In genomic region chr7:138738551-138739335, GRCh38 we compare ENCODE assay signal across 8 cellular contexts. TPM values are rescaled to one million over a fixed set of nuclear protein-coding genes. Genes with fewer than 3 reads are reported as not detected.
A peak's percentile ranks its signal among the peaks of the same experiment; 100 is the strongest.
DNase-seq lines count a peak whose midpoint lies in the region; ATAC-seq and TF ChIP-seq lines count a peak whose summit lies in the region.

No MANE protein-coding gene starts in this region.

- H3K27me3 ChIP-seq in right cardiac atrium (ENCODE audit: control insufficient read depth, insufficient read depth), result no peaks in the 10 kb centered on the region

- no peak overlapping the region for H3K27ac ChIP-seq in right cardiac atrium (ENCODE audit: low read length)

- H3K4me1 ChIP-seq in right cardiac atrium (ENCODE audit: control insufficient read depth, insufficient read depth, low read length), result no peaks in the 10 kb centered on the region

- in situ Hi-C loops in GM13976 (cut with MboI; ENCODE audit: low sequenced_read_pairs, unreplicated experiment), result loop anchor here (10.0 to 25.0 kb wide), 2 partner anchors 301 to 564 kb away; no protein-coding TSS in a partner anchor

- ATAC-seq in HG02852 (IDR thresholded peaks at IDR 0.05; ENCODE audit: unreplicated experiment) (peak; percentile 93), right cardiac atrium (peak; percentile 78 to 82), sciatic nerve (peak; percentile 66)

- no peak overlapping the region for H3K4me3 ChIP-seq in right cardiac atrium (ENCODE audit: low read length)

- no peaks in the 10 kb centered on the region for H3K9me3 ChIP-seq in right cardiac atrium (ENCODE audit: control insufficient read depth, low read length)

- peak; percentile 79 for DNase-seq in GM13976 (ENCODE audit: low spot score)
- peak; percentile 90 for DNase-seq in NCI-H187 treated with DMSO at 0.1 percent for 48 hours (lab: John Stamatoyannopoulos, UW)
- peak; percentile 51 to 87 (median 67) for DNase-seq in T-helper 2 cell
- peak; percentile 68 for DNase-seq in amniotic stem cell (lab: John Stamatoyannopoulos, UW)
- DNase-seq in right cardiac atrium, result peak; percentile 75 to 94 (median 89)
- peak; percentile 84 for DNase-seq in sciatic nerve (ENCODE audit: low spot score)
- DNase-seq in cerebellar nuclear complex (lab: John Stamatoyannopoulos, UW), result no peak

- peak; percentile 95 for TF ChIP-seq CTCF in GM13976 (IDR thresholded peaks at IDR 0.05; ENCODE audit: borderline replicate concordance, control extremely low read depth, extremely low read depth, insufficient read depth, missing control alignments)

- WGBS in right cardiac atrium, result 28% methylated on average over 14 of the region's 14 CpGs

- intact Hi-C loops in right cardiac atrium (cut with DNase I) (loop anchor here in 3 of 4 donors (5.0 kb wide), 1 partner anchor 576 kb away; no protein-coding TSS in a partner anchor), sciatic nerve (cut with DNase I) (no loop called here)

RNA-seq across cellular contexts. Expression of gene SVOPL, which starts 37.6 kb away (rescaled TPM):
- not detected for total RNA-seq in right cardiac atrium
- polyA plus RNA-seq in right cardiac atrium, result not detected
- not detected for total RNA-seq in sciatic nerve

RNA-seq across cellular contexts. Expression of gene TMEM213, which starts 59.1 kb away (rescaled TPM):
- total RNA-seq in right cardiac atrium (not detected), sciatic nerve (not detected)
- not detected for polyA plus RNA-seq in right cardiac atrium

RNA-seq across cellular contexts. Expression of gene ATP6V0A4, which starts 59.3 kb away (rescaled TPM):
- not detected for total RNA-seq in right cardiac atrium
- polyA plus RNA-seq in right cardiac atrium, result not detected
- not detected for total RNA-seq in sciatic nerve

Comparison
In these comparisons a context has a peak if more than half of its experiments do, and no peak if none do; other contexts are left out.
1. DNase-seq: peak in GM13976 (single experiment), NCI-H187 treated with DMSO at 0.1 percent for 48 hours (single experiment), T-helper 2 cell (5 of 5), amniotic stem cell (single experiment), right cardiac atrium (3 of 3) and sciatic nerve (single experiment); none in cerebellar nuclear complex (0 of 2).
2. Peak in every context shown above with its lines, with median percentiles within 50 percentile points of each other: ATAC-seq.